ENCODE assay signal across 8 cellular contexts in genomic region chr16:84700518-84701277, GRCh38. TPM values are rescaled to one million over a fixed set of nuclear protein-coding genes. Genes with fewer than 3 reads are reported as not detected.
DNase-seq lines count a peak whose midpoint lies in the region; ATAC-seq and TF ChIP-seq lines count a peak whose summit lies in the region.

No MANE protein-coding gene starts in this region.

- H3K4me3 ChIP-seq in HUES6 (ENCODE audit: low read depth, low read length) (peak overlapping the region; percentile 88), thoracic aorta (peak overlapping the region; percentile 98)

- ATAC-seq in GM21447 (IDR thresholded peaks at IDR 0.05; ENCODE audit: unreplicated experiment) (peak; percentile 38), thoracic aorta (ENCODE audit: insufficient number of reproducible peaks, low FRiP score, low read depth) (no peak)
- peak; percentile 47 for ATAC-seq in naive thymus-derived CD8-positive, alpha-beta T cell

- peak; percentile 36 for DNase-seq in EL
- peak; percentile 13 to 18 for DNase-seq in activated CD4-positive, alpha-beta T cell treated with anti-CD3 and anti-CD28 coated beads, Interleukin-2, amount 50 U/mL, for 4 hours
- no peak for DNase-seq in epithelial cell of prostate (ENCODE audit: low read depth, low spot score)
- peak in 7 of 10 donors; percentile 14 to 68 (median 53) for DNase-seq in naive thymus-derived CD8-positive, alpha-beta T cell
- DNase-seq in thoracic aorta (ENCODE audit: low spot score): no peak
- no peak for DNase-seq in NCI-H1092 (lab: John Stamatoyannopoulos, UW)

- POLR2A ChIA-PET in naive thymus-derived CD8-positive, alpha-beta T cell (lab: Charles Lee): interaction anchor here (0.6 to 1.6 kb wide), 11 partner anchors 9 to 109 kb away, joined by 3 to 5 read pairs (median 3); partner anchors contain the start of gene KLHL36

- H3K9me3 Mint-ChIP-seq in naive thymus-derived CD8-positive, alpha-beta T cell: no peaks in the 10 kb centered on the region

- H3K36me3 Mint-ChIP-seq in naive thymus-derived CD8-positive, alpha-beta T cell: peaks cover 0 to 10% (median 4%) of the 10 kb centered on the region in 3 donors

- H3K4me3 Mint-ChIP-seq in naive thymus-derived CD8-positive, alpha-beta T cell: peak overlapping the region; percentile 92 to 99 (median 98)

- H3K9ac ChIP-seq in HUES6 (ENCODE audit: low read length): peak overlapping the region; percentile 95

- H3K36me3 ChIP-seq in HUES6 (ENCODE audit: control insufficient read depth, insufficient read depth, low read length) (no peaks in the 10 kb centered on the region), thoracic aorta (no peaks in the 10 kb centered on the region)

- H3K4me1 Mint-ChIP-seq in naive thymus-derived CD8-positive, alpha-beta T cell: peaks cover 16 to 55% (median 45%) of the 10 kb centered on the region in 4 donors

- TF ChIP-seq CTCF in thoracic aorta (IDR thresholded peaks at IDR 0.05): no peak

- peak overlapping the region; percentile 87 to 98 (median 97) for H3K27ac Mint-ChIP-seq in naive thymus-derived CD8-positive, alpha-beta T cell

- no peaks in the 10 kb centered on the region for H3K27me3 ChIP-seq in HUES6 (ENCODE audit: control insufficient read depth, insufficient read depth, low read length)
- H3K27me3 ChIP-seq in thoracic aorta (replicated peaks; ENCODE audit: insufficient read depth): no peaks in the 10 kb centered on the region

- H3K27ac ChIP-seq in HUES6 (ENCODE audit: low read depth, low read length) (peak overlapping the region; percentile 48; the same call in 1 of the 2 replicates), epithelial cell of prostate (peak overlapping the region; percentile 53), thoracic aorta (peak overlapping the region; percentile 65)

- H3K27me3 Mint-ChIP-seq in naive thymus-derived CD8-positive, alpha-beta T cell: no peaks in the 10 kb centered on the region

- H3K9me3 ChIP-seq in HUES6 (ENCODE audit: control insufficient read depth, insufficient read depth, low read depth, low read length) (no peaks in the 10 kb centered on the region), thoracic aorta (no peaks in the 10 kb centered on the region)

- peaks cover 23% of the 10 kb centered on the region for H3K4me1 ChIP-seq in HUES6 (ENCODE audit: control insufficient read depth, insufficient read depth, low read length)
- peaks cover 11 to 34% of the 10 kb centered on the region in 2 donors for H3K4me1 ChIP-seq in thoracic aorta (ENCODE audit: control insufficient read depth in 1 of 2, low read depth in 2 of 2)

RNA-seq across cellular contexts. Expression of gene USP10, which starts 0.9 kb away (rescaled TPM):
- total RNA-seq in naive thymus-derived CD8-positive, alpha-beta T cell: 10 to 100 TPM; 79.5 to 87.3 TPM
- polyA plus RNA-seq in naive thymus-derived CD8-positive, alpha-beta T cell: 10 to 100 TPM; 61.3 to 89.8 (median 80.7) TPM
- 10 to 100 TPM; 36.7 to 85.2 TPM for total RNA-seq in thoracic aorta

RNA-seq across cellular contexts. Expression of gene KLHL36, which starts 52.4 kb away (rescaled TPM):
- total RNA-seq in naive thymus-derived CD8-positive, alpha-beta T cell: 100 to 1,000 TPM; 151 to 157 TPM
- polyA plus RNA-seq in naive thymus-derived CD8-positive, alpha-beta T cell: 10 to 100 TPM; 27.4 to 50.3 (median 32.0) TPM
- 10 to 100 TPM; 63.9 to 79.7 TPM for total RNA-seq in thoracic aorta

Comparison
In these comparisons a context has a peak if more than half of its experiments do, and no peak if none do; other contexts are left out.
1. DNase-seq: peak in EL (single experiment), activated CD4-positive, alpha-beta T cell treated with anti-CD3 and anti-CD28 coated beads, Interleukin-2, amount 50 U/mL, for 4 hours (2 of 2) and naive thymus-derived CD8-positive, alpha-beta T cell (7 of 10); none in epithelial cell of prostate (single experiment), thoracic aorta (single experiment) and NCI-H1092 (single experiment).
2. Peak in every context shown above with its lines, with median percentiles within 50 percentile points of each other: H3K27ac ChIP-seq.